Comparison of ENCODE assay signal across 18 cellular contexts in the genomic region with DNA sequence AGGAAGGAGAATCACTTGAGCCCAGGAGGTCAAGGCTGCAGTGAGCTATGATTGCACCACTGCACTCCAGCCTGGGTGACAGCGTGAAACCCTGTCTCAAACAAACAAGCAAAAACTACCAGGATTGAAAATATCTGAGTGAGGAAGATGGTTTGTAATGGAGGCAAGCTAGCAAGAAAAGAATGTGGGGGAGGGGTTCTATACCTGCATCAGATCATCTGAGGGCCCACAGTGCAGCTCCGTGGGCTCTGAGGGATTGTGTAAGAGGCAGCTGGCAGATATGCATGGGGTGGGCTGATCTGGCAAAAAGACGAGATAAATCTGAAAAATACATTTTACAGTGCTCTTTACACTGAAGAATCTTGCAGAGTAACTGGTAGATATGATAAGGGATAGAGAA. TPM values are rescaled to one million over a fixed set of nuclear protein-coding genes. Genes with fewer than 3 reads are reported as not detected.
DNase-seq lines count a peak whose midpoint lies in the region; ATAC-seq and TF ChIP-seq lines count a peak whose summit lies in the region.
"Had no signal": no experiment of that assay in that cellular context is flagged by ENCODE, and none has a peak within 500 bp of the region (broad histone marks: within the 10 kb centered on the region; RNA-seq: fewer than 3 reads in every experiment).

No MANE protein-coding gene starts in this region.

- peak overlapping the region; percentile 77 to 80 for H3K4me3 Mint-ChIP-seq in activated T-cell treated with anti-CD3 and anti-CD28 coated beads, Interleukin-2, amount 50 U/mL, for 72 hours
- peak overlapping the region; percentile 83 for H3K4me3 Mint-ChIP-seq in activated naive CD8-positive, alpha-beta T cell treated with anti-CD3 and anti-CD28 coated beads, Interleukin-2, amount 10 ng/mL, durations not matched to agents 7 days and 5 days
- H3K4me3 Mint-ChIP-seq in stimulated activated effector memory CD8-positive, alpha-beta T cell treated with anti-CD3 and anti-CD28 coated beads, Interleukin-12 subunit alpha, Interleukin-12 subunit beta, amount 100 ng/mL, for 72 hours = peak overlapping the region; percentile 58
- H3K4me3 Mint-ChIP-seq: neural crest cell, type B pancreatic cell had no signal

- H3K27me3 ChIP-seq in prostate gland (replicated peaks; ENCODE audit: insufficient read depth) = no peaks in the 10 kb centered on the region

- POLR2A ChIA-PET in activated naive CD8-positive, alpha-beta T cell treated with anti-CD3 and anti-CD28 coated beads, Interleukin-2, amount 10 ng/mL, durations not matched to agents 7 days and 5 days (lab: Charles Lee) = interaction anchor here (1.1 to 8.7 kb wide), 17 partner anchors 11 to 249 kb away, joined by 3 to 132 read pairs (median 9); a partner anchor contains a TSS

- H3K27ac ChIP-seq in prostate gland = no peak overlapping the region
- H3K27ac ChIP-seq: epithelial cell of prostate, GM23248 had no signal

- H3K36me3 Mint-ChIP-seq in activated T-cell treated with anti-CD3 and anti-CD28 coated beads, Interleukin-2, amount 50 U/mL, for 72 hours (ENCODE audit: insufficient read depth in 2 of 2) = peaks cover 7 to 10% of the 10 kb centered on the region in 2 donors
- peaks cover 10% of the 10 kb centered on the region for H3K36me3 Mint-ChIP-seq in activated naive CD8-positive, alpha-beta T cell treated with anti-CD3 and anti-CD28 coated beads, Interleukin-2, amount 10 ng/mL, durations not matched to agents 7 days and 5 days
- peaks cover 11% of the 10 kb centered on the region for H3K36me3 Mint-ChIP-seq in stimulated activated effector memory CD8-positive, alpha-beta T cell treated with anti-CD3 and anti-CD28 coated beads, Interleukin-12 subunit alpha, Interleukin-12 subunit beta, amount 100 ng/mL, for 72 hours
- H3K36me3 Mint-ChIP-seq: type B pancreatic cell had no signal

- H3K4me1 ChIP-seq in prostate gland (replicated peaks) = no peaks in the 10 kb centered on the region

- H3K9me3 Mint-ChIP-seq in activated T-cell treated with anti-CD3 and anti-CD28 coated beads, Interleukin-2, amount 50 U/mL, for 72 hours = peaks cover 2 to 3% of the 10 kb centered on the region in 2 donors
- H3K9me3 Mint-ChIP-seq in activated naive CD8-positive, alpha-beta T cell treated with anti-CD3 and anti-CD28 coated beads, Interleukin-2, amount 10 ng/mL, durations not matched to agents 7 days and 5 days = peaks cover 1% of the 10 kb centered on the region
- peaks cover 2% of the 10 kb centered on the region for H3K9me3 Mint-ChIP-seq in stimulated activated effector memory CD8-positive, alpha-beta T cell treated with anti-CD3 and anti-CD28 coated beads, Interleukin-12 subunit alpha, Interleukin-12 subunit beta, amount 100 ng/mL, for 72 hours

- TF ChIP-seq CTCF in NB4 (IDR thresholded peaks at IDR 0.05; ENCODE audit: low read depth, low read length) (no peak), prostate gland (IDR thresholded peaks at IDR 0.05) (no peak)

- WGBS in prostate gland = 66% methylated on average over 3 of the region's 3 CpGs

- H3K27me3 Mint-ChIP-seq in activated T-cell treated with anti-CD3 and anti-CD28 coated beads, Interleukin-2, amount 50 U/mL, for 72 hours (ENCODE audit: low read depth) = no peaks in the 10 kb centered on the region
- no peaks in the 10 kb centered on the region for H3K27me3 Mint-ChIP-seq in activated naive CD8-positive, alpha-beta T cell treated with anti-CD3 and anti-CD28 coated beads, Interleukin-2, amount 10 ng/mL, durations not matched to agents 7 days and 5 days
- H3K27me3 Mint-ChIP-seq: type B pancreatic cell had no signal

- no peak for ATAC-seq in activated T-cell treated with anti-CD3 and anti-CD28 coated beads, Interleukin-2, amount 50 U/mL, for 72 hours (replicated peaks in 1 of 2)
- ATAC-seq in activated naive CD8-positive, alpha-beta T cell treated with anti-CD3 and anti-CD28 coated beads, Interleukin-2, amount 10 ng/mL, durations not matched to agents 7 days and 5 days (ENCODE audit: low read depth) = no peak
- ATAC-seq in stimulated activated effector memory CD8-positive, alpha-beta T cell treated with anti-CD3 and anti-CD28 coated beads, Interleukin-12 subunit alpha, Interleukin-12 subunit beta, amount 100 ng/mL, for 72 hours = no peak
- ATAC-seq in HG02759 (IDR thresholded peaks at IDR 0.05; ENCODE audit: unreplicated experiment) = no peak
- ATAC-seq: right cardiac atrium had no signal

- no peak overlapping the region for H3K4me3 ChIP-seq in NB4 (ENCODE audit: low read depth, low read length)
- H3K4me3 ChIP-seq in prostate gland = no peak overlapping the region
- H3K4me3 ChIP-seq: GM23248 had no signal

- H3K4me1 Mint-ChIP-seq in activated T-cell treated with anti-CD3 and anti-CD28 coated beads, Interleukin-2, amount 50 U/mL, for 72 hours (ENCODE audit: low read depth) = peaks cover 85% of the 10 kb centered on the region
- peaks cover 79% of the 10 kb centered on the region for H3K4me1 Mint-ChIP-seq in activated naive CD8-positive, alpha-beta T cell treated with anti-CD3 and anti-CD28 coated beads, Interleukin-2, amount 10 ng/mL, durations not matched to agents 7 days and 5 days
- H3K4me1 Mint-ChIP-seq in stimulated activated effector memory CD8-positive, alpha-beta T cell treated with anti-CD3 and anti-CD28 coated beads, Interleukin-12 subunit alpha, Interleukin-12 subunit beta, amount 100 ng/mL, for 72 hours = peaks cover 66% of the 10 kb centered on the region

- peak overlapping the region; percentile 79 for H3K27ac Mint-ChIP-seq in activated T-cell treated with anti-CD3 and anti-CD28 coated beads, Interleukin-2, amount 50 U/mL, for 72 hours
- H3K27ac Mint-ChIP-seq in activated naive CD8-positive, alpha-beta T cell treated with anti-CD3 and anti-CD28 coated beads, Interleukin-2, amount 10 ng/mL, durations not matched to agents 7 days and 5 days = peak overlapping the region; percentile 94
- peak overlapping the region; percentile 79 for H3K27ac Mint-ChIP-seq in stimulated activated effector memory CD8-positive, alpha-beta T cell treated with anti-CD3 and anti-CD28 coated beads, Interleukin-12 subunit alpha, Interleukin-12 subunit beta, amount 100 ng/mL, for 72 hours
- H3K27ac Mint-ChIP-seq: type B pancreatic cell had no signal

- DNase-seq in activated T-cell treated with anti-CD3 and anti-CD28 coated beads, Interleukin-2, amount 50 U/mL, for 72 hours = no peak
- no peak for DNase-seq in activated T-cell treated with anti-CD3 and anti-CD28 coated beads, Interleukin-2, amount 50 U/mL, for 1 hour
- DNase-seq in NB4 (ENCODE audit: low read depth) (peak; percentile 37), prostate gland (ENCODE audit: low spot score) (no peak), DMS53 treated with DMSO at 0.1 percent for 48 hours (lab: John Stamatoyannopoulos, UW; ENCODE audit: unreplicated experiment) (no peak)
- DNase-seq in activated naive CD8-positive, alpha-beta T cell treated with anti-CD3 and anti-CD28 coated beads, Interleukin-2, amount 10 ng/mL, durations not matched to agents 7 days and 5 days = no peak
- DNase-seq in stimulated activated effector memory CD8-positive, alpha-beta T cell treated with anti-CD3 and anti-CD28 coated beads, Interleukin-12 subunit alpha, Interleukin-12 subunit beta, amount 100 ng/mL, for 72 hours (ENCODE audit: low spot score in 2 of 2) = no peak
- DNase-seq: GM23248; mammary epithelial cell; NCI-H1105; right cardiac atrium; SHP77; stimulated activated CD4-positive, alpha-beta T cell treated with anti-CD3 and anti-CD28 coated beads, Interleukin-2, amount 100 ng/mL, for 24 hours had no signal

- H3K9me3 ChIP-seq in prostate gland = no peaks in the 10 kb centered on the region

- TF ChIP-seq POLR2A in NB4 (IDR thresholded peaks at IDR 0.05; ENCODE audit: extremely low read depth, insufficient read length) (no peak), prostate gland (IDR thresholded peaks at IDR 0.05) (no peak)

- no peaks in the 10 kb centered on the region for H3K36me3 ChIP-seq in prostate gland

- intact Hi-C loops in prostate gland (cut with DNase I) = loop anchor here (5.0 kb wide), 1 partner anchor 154 kb away; no protein-coding TSS in a partner anchor

RNA-seq across cellular contexts. Expression of a gene that starts 28.9 kb away (rescaled TPM):
- not detected for total RNA-seq in activated T-cell treated with anti-CD3 and anti-CD28 coated beads, Interleukin-2, amount 50 U/mL, for 72 hours
- under 1 TPM; 0.55 to 0.68 TPM for total RNA-seq in activated naive CD8-positive, alpha-beta T cell treated with anti-CD3 and anti-CD28 coated beads, Interleukin-2, amount 10 ng/mL, durations not matched to agents 7 days and 5 days
- total RNA-seq in prostate gland = not detected
- total RNA-seq: glomerular endothelial cell, neural crest cell, right cardiac atrium had no signal
